ENCODE assay signal across 8 cellular contexts in the genomic region with DNA sequence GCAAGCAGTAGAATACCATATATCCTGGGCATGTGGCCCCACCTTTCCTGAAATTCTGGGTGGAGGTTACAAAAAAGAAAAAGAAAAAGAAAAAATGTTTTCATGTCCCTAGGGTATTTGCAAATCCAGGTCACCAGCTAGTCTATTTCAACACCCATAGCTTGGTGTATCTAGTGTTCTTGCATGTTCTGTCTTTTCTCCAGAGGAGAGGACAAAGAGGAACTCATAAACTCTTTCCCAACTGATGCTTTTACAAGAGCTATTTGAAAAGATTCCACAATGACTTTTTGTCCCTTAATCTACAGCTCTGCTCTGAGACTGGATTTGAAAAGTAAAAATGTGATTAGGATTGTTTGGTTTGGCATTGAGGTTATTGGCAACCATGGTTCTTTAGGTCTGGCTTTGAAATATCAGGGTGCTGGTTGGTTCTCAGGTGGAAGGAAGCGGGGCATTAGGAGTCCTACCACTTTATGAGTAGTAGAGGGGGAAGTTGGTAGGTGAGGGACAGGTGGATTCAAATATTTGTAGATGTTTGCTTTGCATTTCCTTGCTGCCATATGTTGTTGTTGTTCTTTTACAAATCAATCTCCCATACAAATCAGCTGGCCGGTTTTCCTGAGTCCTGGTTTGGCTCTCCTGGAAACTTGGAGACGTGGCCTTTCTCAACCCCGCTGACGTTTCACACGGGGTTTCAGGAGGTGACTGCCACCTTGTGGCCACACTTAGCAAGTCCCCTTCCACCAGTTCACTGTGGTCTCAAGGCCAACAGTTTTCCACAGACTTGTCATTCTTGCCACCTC.
A peak's percentile ranks its signal among the peaks of the same experiment; 100 is the strongest.
DNase-seq lines count a peak whose midpoint lies in the region; ATAC-seq and TF ChIP-seq lines count a peak whose summit lies in the region.

No MANE protein-coding gene starts in this region.

- peak; percentile 85 for ATAC-seq in GM21367 (IDR thresholded peaks at IDR 0.05; ENCODE audit: unreplicated experiment)

- no peaks in the 10 kb centered on the region for H3K36me3 Mint-ChIP-seq in activated naive CD4-positive, alpha-beta T cell treated with anti-CD3 and anti-CD28 coated beads for 36 hours (ENCODE audit: low read depth)

- no peaks in the 10 kb centered on the region for H3K9me3 ChIP-seq in transverse colon

- H2AFZ ChIP-seq in KMS-11 (ENCODE audit: low read depth) = no peak overlapping the region; the same call in 1 of the 2 replicates

- H3K4me1 Mint-ChIP-seq in activated naive CD4-positive, alpha-beta T cell treated with anti-CD3 and anti-CD28 coated beads for 36 hours (ENCODE audit: low read depth) = peaks cover 12% of the 10 kb centered on the region

- peak overlapping the region; percentile 6; the same call in 1 of the 2 replicates for H3K4me2 ChIP-seq in KMS-11

- no peaks in the 10 kb centered on the region for H3K79me2 ChIP-seq in KMS-11 (ENCODE audit: insufficient read depth, low read depth)

- no peak for TF ChIP-seq EP300 in transverse colon (IDR thresholded peaks at IDR 0.05; ENCODE audit: low read depth)

- no peak overlapping the region for H3K4me3 Mint-ChIP-seq in activated naive CD4-positive, alpha-beta T cell treated with anti-CD3 and anti-CD28 coated beads for 36 hours

- H3K9me3 Mint-ChIP-seq in activated naive CD4-positive, alpha-beta T cell treated with anti-CD3 and anti-CD28 coated beads for 36 hours = no peaks in the 10 kb centered on the region

- H3K27ac ChIP-seq in KMS-11 (no peak overlapping the region), transverse colon (peak overlapping the region in 1 of 4 donors; percentile 10)

- TF ChIP-seq CTCF in KMS-11 (conservative IDR thresholded peaks at IDR 0.05; ENCODE audit: low read depth, low read length) = peak; percentile 98
- peak; percentile 85 to 90 (median 86) for TF ChIP-seq CTCF in transverse colon (IDR thresholded peaks at IDR 0.05)

- peaks cover 9% of the 10 kb centered on the region for H3K4me1 ChIP-seq in KMS-11 (ENCODE audit: low read depth, poor library complexity, severe bottlenecking)
- peaks cover 0 to 11% (median 2%) of the 10 kb centered on the region in 4 donors for H3K4me1 ChIP-seq in transverse colon

- intact Hi-C loops in activated naive CD4-positive, alpha-beta T cell treated with anti-CD3 and anti-CD28 coated beads for 36 hours (cut with micrococcal nuclease) = loop anchor here (1.0 kb wide), 4 partner anchors 110 to 290 kb away; no protein-coding TSS in a partner anchor
- intact Hi-C loops in head of caudate nucleus (cut with DNase I) = no loop called here
- intact Hi-C loops in posterior cingulate gyrus (cut with DNase I) = loop anchor here (2.0 to 10.0 kb wide), 2 partner anchors 167 to 285 kb away; no protein-coding TSS in a partner anchor
- intact Hi-C loops in transverse colon (cut with DNase I; ENCODE audit: low total_unique reads) = loop anchor here (2.0 to 10.0 kb wide), 2 partner anchors 165 to 285 kb away; no protein-coding TSS in a partner anchor

- H3K27ac Mint-ChIP-seq in activated naive CD4-positive, alpha-beta T cell treated with anti-CD3 and anti-CD28 coated beads for 36 hours = no peak overlapping the region

- no peak overlapping the region for H3K9ac ChIP-seq in KMS-11

- in situ Hi-C loops in transverse colon (cut with MboI; ENCODE audit: low pct_ligation_motif_present in 1 of 4, low pct_unique_long_range_greater_than_20kb in 1 of 4, low sequenced_read_pairs in 3 of 4) = loop anchor here in 2 of 4 donors (25.0 kb wide), 1 partner anchor 282 kb away; no protein-coding TSS in a partner anchor

- 14% methylated on average over 6 of the region's 6 CpGs for WGBS in transverse colon (ENCODE audit: low coverage in 1 of 2), 2 donors

- H3K4me3 ChIP-seq in KMS-11 (IDR thresholded peaks at IDR 0.05; ENCODE audit: insufficient read depth, low read depth, low read length) = no peak overlapping the region
- no peak overlapping the region for H3K4me3 ChIP-seq in transverse colon

- CTCF ChIA-PET in activated naive CD4-positive, alpha-beta T cell treated with anti-CD3 and anti-CD28 coated beads for 36 hours (lab: Charles Lee) = interaction anchor here (0.6 to 15.1 kb wide), 32 partner anchors 10 to 352 kb away, joined by 3 to 261 read pairs (median 4); no protein-coding TSS in a partner anchor

- H3K27me3 Mint-ChIP-seq in activated naive CD4-positive, alpha-beta T cell treated with anti-CD3 and anti-CD28 coated beads for 36 hours (ENCODE audit: low read depth) = no peaks in the 10 kb centered on the region

- DNase-seq in CMK (ENCODE audit: low read depth) (peak; percentile 64), SK-N-DZ (ENCODE audit: low spot score) (peak; percentile 59), head of caudate nucleus (peak; percentile 33 to 88 (median 72)), posterior cingulate gyrus (peak; percentile 32 to 93 (median 66)), transverse colon (peak; percentile 78)
- peak; percentile 80 for DNase-seq in activated naive CD4-positive, alpha-beta T cell treated with anti-CD3 and anti-CD28 coated beads for 36 hours

- H3K27me3 ChIP-seq in KMS-11 (ENCODE audit: insufficient read depth, low read depth) (no peaks in the 10 kb centered on the region), transverse colon (no peaks in the 10 kb centered on the region)

- no peaks in the 10 kb centered on the region for H4K20me1 ChIP-seq in KMS-11 (ENCODE audit: insufficient read depth)

- H3K36me3 ChIP-seq in KMS-11 (ENCODE audit: insufficient read depth) (no peaks in the 10 kb centered on the region), transverse colon (no peaks in the 10 kb centered on the region)

- TF ChIP-seq POLR2A in transverse colon (IDR thresholded peaks at IDR 0.05) = no peak
